Comparison of ENCODE assay signal across 8 cellular contexts in genomic region chr16:67226295-67226803, GRCh38. TPM values are rescaled to one million over a fixed set of nuclear protein-coding genes. Genes with fewer than 3 reads are reported as not detected.
A peak's percentile ranks its signal among the peaks of the same experiment; 100 is the strongest.
DNase-seq lines count a peak whose midpoint lies in the region; ATAC-seq, FAIRE-seq and TF ChIP-seq lines count a peak whose summit lies in the region.

No MANE protein-coding gene starts in this region.

- TSS peak; percentile 65 for BruUV-seq in GM12878 (replicated peaks; lab: Mats Ljungman, UMichigan)

- no peak for TF ChIP-seq POLR2A in GM12878 (IDR thresholded peaks at IDR 0.05; ENCODE audit: low read depth, low read length)

- H3K27ac ChIP-seq in GM12878 (ENCODE audit: control insufficient read depth, insufficient read depth), result peak overlapping the region; percentile 54
- H3K27ac ChIP-seq in lung (ENCODE audit: low read depth in 1 of 2, low read length in 1 of 2), result peak overlapping the region; percentile 76 to 85
- peak overlapping the region; percentile 76 for H3K27ac ChIP-seq in upper lobe of right lung

- no peak for TF ChIP-seq RAD21 in GM12878 (IDR thresholded peaks at IDR 0.05; ENCODE audit: insufficient read depth, low read depth, low read length)

- intact Hi-C loops in activated naive CD4-positive, alpha-beta T cell treated with anti-CD3 and anti-CD28 coated beads for 36 hours (cut with micrococcal nuclease), result loop anchor here (1.0 to 2.0 kb wide), 3 partner anchors 44 to 434 kb away; partner anchors contain the start of genes ACD, FBXL8, MATCAP1 and PARD6A
- intact Hi-C loops in GM12878 (cut with micrococcal nuclease; ENCODE audit: unreplicated experiment), result no loop called here
- intact Hi-C loops in upper lobe of right lung (cut with DNase I), result no loop called here

- no peaks in the 10 kb centered on the region for H3K27me3 ChIP-seq in GM12878 (replicated peaks in 1 of 2; ENCODE audit: control insufficient read depth in 2 of 2, insufficient read depth in 2 of 2, low read length in 1 of 2)
- H3K27me3 ChIP-seq in lung (ENCODE audit: control insufficient read depth, insufficient read depth), result no peaks in the 10 kb centered on the region
- H3K27me3 ChIP-seq in upper lobe of right lung, result no peaks in the 10 kb centered on the region

- peak overlapping the region; percentile 73 for H3K9ac ChIP-seq in GM12878 (ENCODE audit: control insufficient read depth, insufficient read depth, low read length)

- H3K4me3 ChIP-seq in GM12878 (peak overlapping the region; percentile 87), lung (peak overlapping the region; percentile 67), upper lobe of right lung (peak overlapping the region; percentile 77)

- TF ChIP-seq EP300 in GM12878 (IDR thresholded peaks at IDR 0.05; ENCODE audit: borderline replicate concordance in 1 of 2, control insufficient read depth in 1 of 2, low read depth in 2 of 2, low read length in 2 of 2), result no peak

- SMC1A ChIA-PET in GM12878 (lab: Charles Lee; ENCODE audit: uncharacterized antibody, unreplicated experiment), result interaction anchor here (0.7 to 2.6 kb wide), 10 partner anchors 9 to 208 kb away, joined by 3 to 21 read pairs (median 4); partner anchors contain the start of genes ELMO3, FBXL8, FHOD1 and SLC9A5

- H3K4me3 Mint-ChIP-seq in activated naive CD4-positive, alpha-beta T cell treated with anti-CD3 and anti-CD28 coated beads for 36 hours, result peak overlapping the region; percentile 100

- CTCF ChIA-PET in activated naive CD4-positive, alpha-beta T cell treated with anti-CD3 and anti-CD28 coated beads for 36 hours (lab: Charles Lee), result interaction anchor here (0.5 to 2.5 kb wide), 11 partner anchors 12 to 236 kb away, joined by 3 to 9 read pairs (median 5); no protein-coding TSS in a partner anchor
- CTCF ChIA-PET in GM12878 (lab: Yijun Ruan, JAX), result interaction anchor here (0.6 to 2.5 kb wide), 15 partner anchors 9 to 255 kb away, joined by 3 to 25 read pairs (median 5); partner anchors contain the start of genes ATP6V0D1, E2F4, ELMO3 and EXOC3L1

- RAD21 ChIA-PET in GM12878 (lab: Charles Lee; ENCODE audit: unreplicated experiment), result interaction anchor here (0.6 to 3.1 kb wide), 10 partner anchors 10 to 209 kb away, joined by 3 to 35 read pairs (median 4); partner anchors contain the start of genes FHOD1, NOL3 and PLEKHG4

- FAIRE-seq in GM12878 (lab: Jason Lieb, UNC), result no peak

- H3K9me3 ChIP-seq in GM12878 (replicated peaks; ENCODE audit: control insufficient read depth, insufficient read depth, low read length) (no peaks in the 10 kb centered on the region), lung (ENCODE audit: control insufficient read depth in 2 of 2, insufficient read depth in 1 of 2, low read length in 1 of 2) (no peaks in the 10 kb centered on the region), upper lobe of right lung (no peaks in the 10 kb centered on the region)

- H3K79me2 ChIP-seq in GM12878 (ENCODE audit: control insufficient read depth, insufficient read depth, low read length), result peaks cover 18% of the 10 kb centered on the region

- H3K4me1 ChIP-seq in GM12878 (ENCODE audit: control insufficient read depth, insufficient read depth, low read length) (peaks cover 12% of the 10 kb centered on the region), lung (ENCODE audit: control insufficient read depth in 2 of 2, insufficient read depth in 2 of 2, low read length in 2 of 2) (peaks cover 5 to 16% of the 10 kb centered on the region in 2 donors), upper lobe of right lung (peaks cover 13% of the 10 kb centered on the region)

- peak overlapping the region; percentile 85 for H2AFZ ChIP-seq in GM12878 (ENCODE audit: control insufficient read depth, low read depth, low read length)

- WGBS in GM12878 (ENCODE audit: insufficient coverage, insufficient replicate concordance, low lambda C conversion rate, missing lambda C conversion rate), result 7% methylated on average over 12 of the region's 12 CpGs
- 5 to 9% methylated on average over 12 of the region's 12 CpGs for WGBS in lung, 2 donors

- in situ Hi-C loops in GM12878 (cut with MboI), result no loop called here

- H3K27ac Mint-ChIP-seq in activated naive CD4-positive, alpha-beta T cell treated with anti-CD3 and anti-CD28 coated beads for 36 hours, result peak overlapping the region; percentile 78

- H3K4me2 ChIP-seq in GM12878 (ENCODE audit: control insufficient read depth, insufficient read depth), result peak overlapping the region; percentile 84

- no peaks in the 10 kb centered on the region for H3K27me3 Mint-ChIP-seq in activated naive CD4-positive, alpha-beta T cell treated with anti-CD3 and anti-CD28 coated beads for 36 hours (ENCODE audit: low read depth)

- H3K36me3 Mint-ChIP-seq in activated naive CD4-positive, alpha-beta T cell treated with anti-CD3 and anti-CD28 coated beads for 36 hours (ENCODE audit: low read depth), result peaks cover 14% of the 10 kb centered on the region

- peaks cover 51% of the 10 kb centered on the region for H3K4me1 Mint-ChIP-seq in activated naive CD4-positive, alpha-beta T cell treated with anti-CD3 and anti-CD28 coated beads for 36 hours (ENCODE audit: low read depth)

- no peaks in the 10 kb centered on the region for H3K9me3 Mint-ChIP-seq in activated naive CD4-positive, alpha-beta T cell treated with anti-CD3 and anti-CD28 coated beads for 36 hours

- no peak for DNase-seq in activated naive CD4-positive, alpha-beta T cell treated with anti-CD3 and anti-CD28 coated beads for 36 hours
- no peak for DNase-seq in activated naive CD4-positive, alpha-beta T cell treated with Interleukin-2 at 50 U/mL for 16 hours
- DNase-seq in GM12878 (ENCODE audit: low read depth, low spot score), result no peak
- DNase-seq in lung (ENCODE audit: low spot score), result no peak
- DNase-seq in upper lobe of right lung, result no peak
- DNase-seq in amniotic stem cell (lab: John Stamatoyannopoulos, UW), result no peak
- DNase-seq in NCI-H1417 (lab: John Stamatoyannopoulos, UW), result no peak

- POLR2A ChIA-PET in GM12878 (lab: Charles Lee), result interaction anchor here (0.6 to 7.7 kb wide), 11 partner anchors 11 to 245 kb away, joined by 3 to 100 read pairs (median 5); partner anchors contain the start of genes E2F4, EXOC3L1, FHOD1 and NOL3

- no peak for TF ChIP-seq CTCF in GM12878 (IDR thresholded peaks at IDR 0.05 in 2 of 3, conservative IDR thresholded peaks at IDR 0.05 in 1 of 3; ENCODE audit: control insufficient read depth in 2 of 3, extremely low read depth in 1 of 3, insufficient read depth in 1 of 3, low read depth in 3 of 3, low read length in 3 of 3)
- TF ChIP-seq CTCF in lung (IDR thresholded peaks at IDR 0.05; ENCODE audit: control extremely low read depth, extremely low read depth), result no peak
- no peak for TF ChIP-seq CTCF in upper lobe of right lung (IDR thresholded peaks at IDR 0.05)

- peak; percentile 4 for ATAC-seq in GM12878
- no peak for ATAC-seq in lung (ENCODE audit: insufficient read depth, low FRiP score)
- no peak for ATAC-seq in upper lobe of right lung
- ATAC-seq in GM21381 (IDR thresholded peaks at IDR 0.05; ENCODE audit: unreplicated experiment), result no peak

- H4K20me1 ChIP-seq in GM12878 (ENCODE audit: control insufficient read depth, insufficient read depth), result no peaks in the 10 kb centered on the region

- H3K36me3 ChIP-seq in GM12878 (ENCODE audit: control insufficient read depth in 2 of 2, insufficient read depth in 2 of 2, low read length in 1 of 2), result peaks cover 11 to 20% of the 10 kb centered on the region in 2 experiments; a peak in 3 of 4 replicates
- peaks cover 8 to 32% of the 10 kb centered on the region in 2 donors for H3K36me3 ChIP-seq in lung (ENCODE audit: control insufficient read depth in 2 of 2, insufficient read depth in 2 of 2, low read length in 2 of 2)
- H3K36me3 ChIP-seq in upper lobe of right lung, result peaks cover 33% of the 10 kb centered on the region

RNA-seq across cellular contexts. Expression of gene TMEM208, which starts 0.6 kb away (rescaled TPM):
- 10 to 100 TPM; 24.6 to 29.4 TPM for total RNA-seq in activated naive CD4-positive, alpha-beta T cell treated with anti-CD3 and anti-CD28 coated beads for 36 hours
- 22.6 and 25.6 TPM in 2 replicates for total RNA-seq in GM12878 (2013; cell fraction: nucleolus; rRNA removed)
- 37.9 and 48.4 TPM in 2 replicates for total RNA-seq in GM12878 (2014; rRNA removed)
- total RNA-seq in GM12878 (2014; rRNA removed; fragmentation: Illumina TruSeq; extraction: Trizol), result 34.1 and 35.0 TPM in 2 replicates
- 45.9 and 46.8 TPM in 2 replicates for total RNA-seq in GM12878 (2021)
- 30.4 TPM for polyA plus RNA-seq in GM12878 (2011; ENCODE audit: low read depth)
- 27.8 and 39.4 TPM in 2 replicates for polyA plus RNA-seq in GM12878 (2011; rRNA removed)
- polyA plus RNA-seq in GM12878 (2011; cell fraction: cytosol; rRNA removed), result 57.1 and 59.1 TPM in 2 replicates
- polyA plus RNA-seq in GM12878 (2011; cell fraction: nucleus; rRNA removed), result 37.1 and 38.2 TPM in 2 replicates
- polyA plus RNA-seq in GM12878 (2012), result 48.9 and 50.2 TPM in 2 replicates
- 25.1 and 42.6 TPM in 2 replicates for polyA plus RNA-seq in GM12878 (2014; fragmentation: Illumina TruSeq; extraction: Trizol)
- polyA plus RNA-seq in GM12878 (2014; fragmentation: Nextera tagmentation; extraction: Ambion mirVana), result 100 to 1,000 TPM; 169 to 244 TPM
- polyA plus RNA-seq in GM12878 (2014; rRNA removed), result 51.1 and 59.8 TPM in 2 replicates
- polyA plus RNA-seq in GM12878 (2016; fragmentation: Nextera tagmentation; extraction: Ambion mirVana), result 100 to 1,000 TPM; 128 to 143 TPM
- 26.0 and 46.0 TPM in 2 replicates for polyA minus RNA-seq in GM12878 (2011; rRNA and poly(A)+ RNA removed)
- 6.2 and 8.0 TPM in 2 replicates for polyA minus RNA-seq in GM12878 (2011; cell fraction: cytosol; rRNA and poly(A)+ RNA removed)
- 17.3 and 30.6 TPM in 2 replicates for polyA minus RNA-seq in GM12878 (2011; cell fraction: nucleus; rRNA and poly(A)+ RNA removed)
- 10 to 100 TPM; 22.1 to 59.0 TPM for total RNA-seq in lung
- polyA plus RNA-seq in lung, result 100 to 1,000 TPM; 128 to 196 TPM
- 39.3 TPM for total RNA-seq in upper lobe of right lung

RNA-seq across cellular contexts. Expression of gene FHOD1, which starts 20.9 kb away (rescaled TPM):
- 10 to 100 TPM; 70.7 to 73.7 TPM for total RNA-seq in activated naive CD4-positive, alpha-beta T cell treated with anti-CD3 and anti-CD28 coated beads for 36 hours
- total RNA-seq in GM12878 (2013; cell fraction: nucleolus; rRNA removed), result 48.1 and 49.7 TPM in 2 replicates
- total RNA-seq in GM12878 (2014; rRNA removed) (26.0 and 31.7 TPM in 2 replicates), GM12878 (2014; rRNA removed; fragmentation: Illumina TruSeq; extraction: Trizol) (8.9 and 10.6 TPM in 2 replicates), GM12878 (2021) (65.6 and 65.7 TPM in 2 replicates), lung (100 to 1,000 TPM in 1 of 2 donors, 10 to 100 TPM in 1; 51.3 to 129 TPM), upper lobe of right lung (94.9 TPM)
- 18.0 TPM for polyA plus RNA-seq in GM12878 (2011; ENCODE audit: low read depth)
- polyA plus RNA-seq in GM12878 (2011; rRNA removed) (11.7 and 20.9 TPM in 2 replicates), GM12878 (2014; fragmentation: Illumina TruSeq; extraction: Trizol) (10.0 and 18.5 TPM in 2 replicates), GM12878 (2014; fragmentation: Nextera tagmentation; extraction: Ambion mirVana) (10 to 100 TPM in 1 of 2 experiments, 1 to 10 TPM in 1; 9.0 to 17.7 TPM), GM12878 (2014; rRNA removed) (35.6 and 45.2 TPM in 2 replicates), GM12878 (2016; fragmentation: Nextera tagmentation; extraction: Ambion mirVana) (10 to 100 TPM; 13.6 to 14.4 TPM), lung (10 to 100 TPM; 64.1 to 67.0 TPM)
- 21.3 and 24.3 TPM in 2 replicates for polyA plus RNA-seq in GM12878 (2011; cell fraction: cytosol; rRNA removed)
- 229 and 274 TPM in 2 replicates for polyA plus RNA-seq in GM12878 (2011; cell fraction: nucleus; rRNA removed)
- 28.8 and 33.4 TPM in 2 replicates for polyA plus RNA-seq in GM12878 (2012)
- 17.7 and 20.1 TPM in 2 replicates for polyA minus RNA-seq in GM12878 (2011; rRNA and poly(A)+ RNA removed)
- polyA minus RNA-seq in GM12878 (2011; cell fraction: cytosol; rRNA and poly(A)+ RNA removed), result 13.9 and 23.9 TPM in 2 replicates
- polyA minus RNA-seq in GM12878 (2011; cell fraction: nucleus; rRNA and poly(A)+ RNA removed), result 22.0 and 39.2 TPM in 2 replicates

RNA-seq across cellular contexts. Expression of gene SLC9A5, which starts 22.4 kb away (rescaled TPM):
- 1 to 10 TPM; 5.2 TPM for total RNA-seq in activated naive CD4-positive, alpha-beta T cell treated with anti-CD3 and anti-CD28 coated beads for 36 hours
- 4.8 and 5.2 TPM in 2 replicates for total RNA-seq in GM12878 (2013; cell fraction: nucleolus; rRNA removed)
- total RNA-seq in GM12878 (2014; rRNA removed), result 1.3 and 2.0 TPM in 2 replicates
- 0.85 and 1.1 TPM in 2 replicates for total RNA-seq in GM12878 (2014; rRNA removed; fragmentation: Illumina TruSeq; extraction: Trizol)
- total RNA-seq in GM12878 (2021), result 2.4 and 3.2 TPM in 2 replicates
- 0.75 TPM for polyA plus RNA-seq in GM12878 (2011; ENCODE audit: low read depth)
- 4.8 and 5.7 TPM in 2 replicates for polyA plus RNA-seq in GM12878 (2011; rRNA removed)
- polyA plus RNA-seq in GM12878 (2011; cell fraction: cytosol; rRNA removed), result 6.0 and 7.4 TPM in 2 replicates
- 41.4 and 46.4 TPM in 2 replicates for polyA plus RNA-seq in GM12878 (2011; cell fraction: nucleus; rRNA removed)
- 1.8 and 1.9 TPM in 2 replicates for polyA plus RNA-seq in GM12878 (2012)
- 1.1 and 1.5 TPM in 2 replicates for polyA plus RNA-seq in GM12878 (2014; fragmentation: Illumina TruSeq; extraction: Trizol)
- under 1 TPM; 0.26 to 0.27 TPM for polyA plus RNA-seq in GM12878 (2014; fragmentation: Nextera tagmentation; extraction: Ambion mirVana)
- polyA plus RNA-seq in GM12878 (2014; rRNA removed), result 2.3 and 2.7 TPM in 2 replicates
- polyA plus RNA-seq in GM12878 (2016; fragmentation: Nextera tagmentation; extraction: Ambion mirVana), result 1 to 10 TPM; 1.4 to 1.5 TPM
- 3.9 and 7.1 TPM in 2 replicates for polyA minus RNA-seq in GM12878 (2011; rRNA and poly(A)+ RNA removed)
- polyA minus RNA-seq in GM12878 (2011; cell fraction: cytosol; rRNA and poly(A)+ RNA removed), result 0.67 and 1.6 TPM in 2 replicates
- 10.3 and 10.4 TPM in 2 replicates for polyA minus RNA-seq in GM12878 (2011; cell fraction: nucleus; rRNA and poly(A)+ RNA removed)
- total RNA-seq in lung, result 1 to 10 TPM; 4.2 to 5.9 TPM
- 1 to 10 TPM; 1.2 to 2.4 TPM for polyA plus RNA-seq in lung
- total RNA-seq in upper lobe of right lung, result 2.4 TPM

RNA-seq across cellular contexts. Expression of gene ELMO3, which starts 27.4 kb away (rescaled TPM):
- 1 to 10 TPM; 3.8 to 4.4 TPM for total RNA-seq in activated naive CD4-positive, alpha-beta T cell treated with anti-CD3 and anti-CD28 coated beads for 36 hours
- 7.4 and 7.7 TPM in 2 replicates for total RNA-seq in GM12878 (2013; cell fraction: nucleolus; rRNA removed)
- total RNA-seq in GM12878 (2014; rRNA removed) (2.9 and 3.3 TPM in 2 replicates), GM12878 (2014; rRNA removed; fragmentation: Illumina TruSeq; extraction: Trizol) (0.83 and 0.85 TPM in 2 replicates), GM12878 (2021) (4.7 TPM in 2 replicates), lung (10 to 100 TPM in 1 of 2 donors, 1 to 10 TPM in 1; 6.5 to 22.5 TPM), upper lobe of right lung (17.5 TPM)
- 0.55 TPM for polyA plus RNA-seq in GM12878 (2011; ENCODE audit: low read depth)
- polyA plus RNA-seq in GM12878 (2011; rRNA removed) (1.4 and 2.3 TPM in 2 replicates), GM12878 (2014; fragmentation: Illumina TruSeq; extraction: Trizol) (0.08 and 0.46 TPM in 2 replicates), GM12878 (2014; fragmentation: Nextera tagmentation; extraction: Ambion mirVana) (under 1 TPM in 1 of 2 experiments, not detected in 1; 0.05 TPM), GM12878 (2014; rRNA removed) (4.2 and 4.6 TPM in 2 replicates), GM12878 (2016; fragmentation: Nextera tagmentation; extraction: Ambion mirVana) (under 1 TPM; 0.64 to 0.96 TPM), lung (10 to 100 TPM; 13.3 to 17.7 TPM)
- 2.3 and 4.2 TPM in 2 replicates for polyA plus RNA-seq in GM12878 (2011; cell fraction: cytosol; rRNA removed)
- 33.6 and 41.6 TPM in 2 replicates for polyA plus RNA-seq in GM12878 (2011; cell fraction: nucleus; rRNA removed)
- polyA plus RNA-seq in GM12878 (2012), result 2.2 and 2.3 TPM in 2 replicates
- 0.44 and 1.9 TPM in 2 replicates for polyA minus RNA-seq in GM12878 (2011; rRNA and poly(A)+ RNA removed)
- polyA minus RNA-seq in GM12878 (2011; cell fraction: cytosol; rRNA and poly(A)+ RNA removed), result 0.80 TPM in 1 of 2 replicates, not detected in the other
- polyA minus RNA-seq in GM12878 (2011; cell fraction: nucleus; rRNA and poly(A)+ RNA removed), result 4.0 and 7.6 TPM in 2 replicates

RNA-seq across cellular contexts. Expression of gene E2F4, which starts 34.4 kb away (rescaled TPM):
- total RNA-seq in activated naive CD4-positive, alpha-beta T cell treated with anti-CD3 and anti-CD28 coated beads for 36 hours, result 10 to 100 TPM; 65.1 to 66.5 TPM
- 90.6 and 96.1 TPM in 2 replicates for total RNA-seq in GM12878 (2013; cell fraction: nucleolus; rRNA removed)
- total RNA-seq in GM12878 (2014; rRNA removed) (105 and 116 TPM in 2 replicates), GM12878 (2014; rRNA removed; fragmentation: Illumina TruSeq; extraction: Trizol) (68.2 and 72.6 TPM in 2 replicates), GM12878 (2021) (96.7 and 108 TPM in 2 replicates), lung (10 to 100 TPM; 27.8 to 68.2 TPM), upper lobe of right lung (68.2 TPM)
- polyA plus RNA-seq in GM12878 (2011; ENCODE audit: low read depth), result 51.0 TPM
- polyA plus RNA-seq in GM12878 (2011; rRNA removed) (42.7 and 75.6 TPM in 2 replicates), GM12878 (2014; fragmentation: Illumina TruSeq; extraction: Trizol) (38.3 and 88.0 TPM in 2 replicates), GM12878 (2014; fragmentation: Nextera tagmentation; extraction: Ambion mirVana) (10 to 100 TPM; 11.7 to 16.5 TPM), GM12878 (2014; rRNA removed) (132 and 147 TPM in 2 replicates), GM12878 (2016; fragmentation: Nextera tagmentation; extraction: Ambion mirVana) (100 to 1,000 TPM; 104 to 110 TPM), lung (10 to 100 TPM; 44.5 to 86.1 TPM)
- polyA plus RNA-seq in GM12878 (2011; cell fraction: cytosol; rRNA removed), result 126 and 137 TPM in 2 replicates
- 235 and 287 TPM in 2 replicates for polyA plus RNA-seq in GM12878 (2011; cell fraction: nucleus; rRNA removed)
- 64.9 and 80.5 TPM in 2 replicates for polyA plus RNA-seq in GM12878 (2012)
- 75.3 and 103 TPM in 2 replicates for polyA minus RNA-seq in GM12878 (2011; rRNA and poly(A)+ RNA removed)
- 28.5 and 40.3 TPM in 2 replicates for polyA minus RNA-seq in GM12878 (2011; cell fraction: cytosol; rRNA and poly(A)+ RNA removed)
- polyA minus RNA-seq in GM12878 (2011; cell fraction: nucleus; rRNA and poly(A)+ RNA removed), result 62.7 and 107 TPM in 2 replicates
